9 cellular contexts compared by ENCODE assay signal in genomic region chr4:77104405-77105292, GRCh38. TPM values are rescaled to one million over a fixed set of nuclear protein-coding genes. Genes with fewer than 3 reads are reported as not detected.
DNase-seq lines count a peak whose midpoint lies in the region; FAIRE-seq and TF ChIP-seq lines count a peak whose summit lies in the region.
"Had no signal": no experiment of that assay in that cellular context is flagged by ENCODE, and none has a peak within 500 bp of the region (broad histone marks: within the 10 kb centered on the region; RNA-seq: fewer than 3 reads in every experiment).

No MANE protein-coding gene starts in this region.

- FAIRE-seq in astrocyte (lab: Jason Lieb, UNC) (no peak), keratinocyte (lab: Jason Lieb, UNC) (peak; percentile 74)

- no peaks in the 10 kb centered on the region for H3K27me3 ChIP-seq in astrocyte (ENCODE audit: insufficient read depth, low read length)
- H3K27me3 ChIP-seq in keratinocyte (ENCODE audit: control insufficient read depth, extremely low read depth, insufficient read depth, low read length), result no peaks in the 10 kb centered on the region
- no peaks in the 10 kb centered on the region for H3K27me3 ChIP-seq in tibial artery
- H3K27me3 ChIP-seq in WERI-Rb-1 (ENCODE audit: insufficient read depth, low read depth, severe bottlenecking), result no peaks in the 10 kb centered on the region

- peaks cover 4% of the 10 kb centered on the region for H3K4me1 Mint-ChIP-seq in astrocyte (ENCODE audit: low read depth, unreplicated experiment)

- H3K79me2 ChIP-seq in astrocyte (ENCODE audit: insufficient read depth, low read length) (no peaks in the 10 kb centered on the region), keratinocyte (ENCODE audit: control insufficient read depth, insufficient read depth, low read length) (no peaks in the 10 kb centered on the region)

- H3K9me3 ChIP-seq in astrocyte (ENCODE audit: insufficient read depth, low read depth, low read length) (no peaks in the 10 kb centered on the region), keratinocyte (ENCODE audit: control insufficient read depth, low read depth, low read length) (no peaks in the 10 kb centered on the region), tibial artery (no peaks in the 10 kb centered on the region), WERI-Rb-1 (ENCODE audit: severe bottlenecking) (no peaks in the 10 kb centered on the region)

- H4K20me1 ChIP-seq in astrocyte (ENCODE audit: insufficient read depth, low read length) (no peaks in the 10 kb centered on the region), keratinocyte (ENCODE audit: control insufficient read depth, extremely low read depth, insufficient read depth, low read length) (no peaks in the 10 kb centered on the region)

- no peak overlapping the region for H3K4me3 Mint-ChIP-seq in astrocyte (ENCODE audit: unreplicated experiment)
- H3K4me3 Mint-ChIP-seq: central memory CD8-positive, alpha-beta T cell had no signal

- H3K36me3 Mint-ChIP-seq in astrocyte (ENCODE audit: low read depth, unreplicated experiment), result no peaks in the 10 kb centered on the region

- intact Hi-C loops in tibial artery (cut with DNase I; ENCODE audit: low total_unique reads), result loop anchor here (5.0 kb wide), 1 partner anchor 53 kb away; the partner anchor contains the start of gene CCNG2

- dilution Hi-C loops in keratinocyte (cut with MboI; ENCODE audit: extremely low pct_ligation_motif_present, low sequenced_read_pairs), result no loop called here

- no peak overlapping the region for H3K4me2 ChIP-seq in astrocyte (ENCODE audit: low read length)
- peak overlapping the region; percentile 69 for H3K4me2 ChIP-seq in keratinocyte (ENCODE audit: control insufficient read depth, extremely low read depth, insufficient read depth, low read depth, low read length)

- H3K9me3 Mint-ChIP-seq in astrocyte (ENCODE audit: unreplicated experiment), result no peaks in the 10 kb centered on the region
- H3K9me3 Mint-ChIP-seq: central memory CD8-positive, alpha-beta T cell had no signal

- H3K9ac ChIP-seq in astrocyte (ENCODE audit: low read length), result no peak overlapping the region
- H3K9ac ChIP-seq in keratinocyte (ENCODE audit: control insufficient read depth, extremely low read depth, insufficient read depth, low read length), result no peak overlapping the region

- peaks cover 2% of the 10 kb centered on the region for H3K27me3 Mint-ChIP-seq in astrocyte (ENCODE audit: low read depth, unreplicated experiment)

- H3K4me1 ChIP-seq in astrocyte (ENCODE audit: insufficient read depth, low read length) (peaks cover 3% of the 10 kb centered on the region), keratinocyte (ENCODE audit: control insufficient read depth, extremely low read depth, insufficient read depth, low read length) (peaks cover 13% of the 10 kb centered on the region), tibial artery (peaks cover 0 to 30% (median 20%) of the 10 kb centered on the region in 4 donors)

- H3K27ac ChIP-seq in astrocyte (ENCODE audit: low read depth, low read length), result no peak overlapping the region
- H3K27ac ChIP-seq in keratinocyte (ENCODE audit: control insufficient read depth, insufficient read depth, low read length), result peak overlapping the region; percentile 24
- peak overlapping the region; percentile 80 to 81 for H3K27ac ChIP-seq in tibial artery
- H3K27ac ChIP-seq in WERI-Rb-1, result no peak overlapping the region

- H3K27ac Mint-ChIP-seq in astrocyte (ENCODE audit: unreplicated experiment), result no peak overlapping the region

- H2AFZ ChIP-seq in astrocyte (ENCODE audit: low read depth, low read length) (peak overlapping the region; percentile 12), keratinocyte (ENCODE audit: control insufficient read depth, low read length) (peak overlapping the region; percentile 52)

- no peaks in the 10 kb centered on the region for H3K36me3 ChIP-seq in astrocyte (ENCODE audit: insufficient read depth, low read length)
- no peaks in the 10 kb centered on the region for H3K36me3 ChIP-seq in keratinocyte (ENCODE audit: control insufficient read depth in 2 of 2, extremely low read depth in 1 of 2, insufficient read depth in 2 of 2, low read length in 2 of 2)
- H3K36me3 ChIP-seq in tibial artery, result no peaks in the 10 kb centered on the region
- no peaks in the 10 kb centered on the region for H3K36me3 ChIP-seq in WERI-Rb-1

- TF ChIP-seq CTCF in astrocyte (IDR thresholded peaks at IDR 0.05; ENCODE audit: insufficient read depth, low read depth, low read length) (no peak), keratinocyte (optimal IDR thresholded peaks at IDR 0.05 in 1 of 3, IDR thresholded peaks at IDR 0.05 in 1 of 3, conservative IDR thresholded peaks at IDR 0.05 in 1 of 3; ENCODE audit: extremely low read depth in 1 of 3, insufficient read depth in 2 of 3, low read length in 3 of 3) (no peak), tibial artery (IDR thresholded peaks at IDR 0.05) (no peak), WERI-Rb-1 (IDR thresholded peaks at IDR 0.05; ENCODE audit: low read depth, low read length) (no peak)

- DNase-seq in NCI-H128 (lab: John Stamatoyannopoulos, UW; ENCODE audit: unreplicated experiment) (peak; percentile 76), astrocyte (ENCODE audit: low read depth) (peak; percentile 62), keratinocyte (ENCODE audit: low read depth, low spot score) (no peak), tibial artery (peak; percentile 79 to 88), WERI-Rb-1 (no peak), RKO (ENCODE audit: low spot score) (no peak)
- DNase-seq in activated effector memory CD4-positive, alpha-beta T cell treated with Interleukin-2 at 50 U/mL for 16 hours, result no peak

- H3K9me1 ChIP-seq in keratinocyte (ENCODE audit: control insufficient read depth, extremely low read depth, insufficient read depth, low read length), result no peaks in the 10 kb centered on the region

- no peak overlapping the region for H3K4me3 ChIP-seq in astrocyte (ENCODE audit: insufficient read depth, low read depth, low read length)
- peak overlapping the region in 2 of 3 experiments; percentile 20 to 44 for H3K4me3 ChIP-seq in keratinocyte (ENCODE audit: control insufficient read depth in 2 of 3, extremely low read depth in 1 of 3, insufficient read depth in 2 of 3, low read depth in 1 of 3, low read length in 3 of 3)
- H3K4me3 ChIP-seq in tibial artery, result peak overlapping the region; percentile 24 to 34
- no peak overlapping the region for H3K4me3 ChIP-seq in WERI-Rb-1 (ENCODE audit: low read depth, low read length)
- H3K4me3 ChIP-seq: skin epidermis had no signal

RNA-seq across cellular contexts. Expression of gene CCNI, which starts 28.9 kb away (rescaled TPM):
- 135 and 141 TPM in 2 replicates for total RNA-seq in astrocyte
- polyA plus RNA-seq in keratinocyte, result 84.6 to 261 TPM (median 150 TPM) in 3 replicates
- 266 TPM for polyA plus RNA-seq in keratinocyte (2011; ENCODE audit: low read depth)
- polyA plus RNA-seq in keratinocyte (2011; cell fraction: cytosol; rRNA removed), result 138 and 220 TPM in 2 replicates
- polyA plus RNA-seq in keratinocyte (2011; cell fraction: nucleus; rRNA removed), result 34.6 and 46.9 TPM in 2 replicates
- 173 and 225 TPM in 2 replicates for polyA plus RNA-seq in keratinocyte (2012; ENCODE audit: low replicate concordance)
- 290 to 618 TPM (median 504 TPM) in 3 replicates for polyA minus RNA-seq in keratinocyte
- polyA minus RNA-seq in keratinocyte (2011; cell fraction: cytosol; rRNA and poly(A)+ RNA removed), result 239 TPM
- polyA minus RNA-seq in keratinocyte (2011; cell fraction: nucleus; rRNA and poly(A)+ RNA removed), result 31.5 and 64.4 TPM in 2 replicates

RNA-seq across cellular contexts. Expression of gene CCNG2, which starts 52.4 kb away (rescaled TPM):
- total RNA-seq in astrocyte, result 53.3 and 54.7 TPM in 2 replicates
- polyA plus RNA-seq in keratinocyte, result 47.4 to 96.9 TPM (median 58.5 TPM) in 3 replicates
- 70.1 TPM for polyA plus RNA-seq in keratinocyte (2011; ENCODE audit: low read depth)
- 46.5 and 83.0 TPM in 2 replicates for polyA plus RNA-seq in keratinocyte (2011; cell fraction: cytosol; rRNA removed)
- polyA plus RNA-seq in keratinocyte (2011; cell fraction: nucleus; rRNA removed), result 61.8 and 103 TPM in 2 replicates
- 36.4 and 48.4 TPM in 2 replicates for polyA plus RNA-seq in keratinocyte (2012; ENCODE audit: low replicate concordance)
- 6.8 to 52.8 TPM (median 21.1 TPM) in 3 replicates for polyA minus RNA-seq in keratinocyte
- 35.3 TPM for polyA minus RNA-seq in keratinocyte (2011; cell fraction: cytosol; rRNA and poly(A)+ RNA removed)
- 22.1 and 50.5 TPM in 2 replicates for polyA minus RNA-seq in keratinocyte (2011; cell fraction: nucleus; rRNA and poly(A)+ RNA removed)

Comparison
In these comparisons a context has a peak if more than half of its experiments do, and no peak if none do; other contexts are left out.
1. DNase-seq: peak in NCI-H128 (single experiment), astrocyte (single experiment) and tibial artery (2 of 2); none in keratinocyte (single experiment), activated effector memory CD4-positive, alpha-beta T cell treated with Interleukin-2 at 50 U/mL for 16 hours (single experiment), WERI-Rb-1 (single experiment) and RKO (single experiment).
2. H3K27ac ChIP-seq: peak in keratinocyte (single experiment) and tibial artery (2 of 2); none in astrocyte (single experiment) and WERI-Rb-1 (single experiment).
3. H3K4me3 ChIP-seq: peak in keratinocyte (2 of 3) and tibial artery (2 of 2); none in astrocyte (single experiment) and WERI-Rb-1 (single experiment).